Comparison of ENCODE assay signal across 8 cellular contexts in genomic region chr14:77053046-77053841, GRCh38. TPM values are rescaled to one million over a fixed set of nuclear protein-coding genes. Genes with fewer than 3 reads are reported as not detected.
A peak's percentile ranks its signal among the peaks of the same experiment; 100 is the strongest.
DNase-seq lines count a peak whose midpoint lies in the region; ATAC-seq and TF ChIP-seq lines count a peak whose summit lies in the region.

No MANE protein-coding gene starts in this region.

- H3K27ac ChIP-seq in C4-2B (no peak overlapping the region; the same call in 1 of the 2 replicates), OCI-LY1 (ENCODE audit: low read depth, low read length, poor library complexity, severe bottlenecking) (no peak overlapping the region), thyroid gland (peak overlapping the region in 2 of 3 donors; percentile 3 to 70)

- H4K20me1 ChIP-seq in OCI-LY1 (ENCODE audit: insufficient read depth, low read length), result no peaks in the 10 kb centered on the region

- H3K79me2 ChIP-seq in OCI-LY1 (ENCODE audit: insufficient read depth, low read length), result no peaks in the 10 kb centered on the region

- DNase-seq in HAP-1 (ENCODE audit: low spot score in 2 of 2) (peak; percentile 75 to 92), fibroblast of peridontal ligament (ENCODE audit: extremely low read depth) (peak; percentile 57), omental fat pad (ENCODE audit: low spot score) (peak; percentile 73), thyroid gland (peak; percentile 81 to 83), NCI-H774 (lab: John Stamatoyannopoulos, UW) (no peak)
- peak; percentile 82 to 88 for DNase-seq in activated T-cell treated with anti-CD3 and anti-CD28 coated beads, Interleukin-2, amount 50 U/mL, for 72 hours

- H3K9ac ChIP-seq in OCI-LY1 (ENCODE audit: low read length), result no peak overlapping the region

- no peak overlapping the region for H2AFZ ChIP-seq in OCI-LY1 (ENCODE audit: low read length)

- peak; percentile 93 to 95 for ATAC-seq in activated T-cell treated with anti-CD3 and anti-CD28 coated beads, Interleukin-2, amount 50 U/mL, for 72 hours (replicated peaks in 1 of 2)
- peak; percentile 82 for ATAC-seq in omental fat pad (ENCODE audit: low FRiP score)

- WGBS in thyroid gland, 2 donors, result 36 to 45% methylated on average over 19 to 20 of the region's 21 CpGs

- H3K27me3 Mint-ChIP-seq in activated T-cell treated with anti-CD3 and anti-CD28 coated beads, Interleukin-2, amount 50 U/mL, for 72 hours (ENCODE audit: low read depth), result no peaks in the 10 kb centered on the region

- no peaks in the 10 kb centered on the region for H3K9me2 ChIP-seq in OCI-LY1 (ENCODE audit: low read depth, low read length)

- H3K4me3 Mint-ChIP-seq in activated T-cell treated with anti-CD3 and anti-CD28 coated beads, Interleukin-2, amount 50 U/mL, for 72 hours, result peak overlapping the region in 1 of 2 donors; percentile 32

- peaks cover 0 to 2% of the 10 kb centered on the region in 2 donors for H3K9me3 Mint-ChIP-seq in activated T-cell treated with anti-CD3 and anti-CD28 coated beads, Interleukin-2, amount 50 U/mL, for 72 hours

- peaks cover 0 to 1% of the 10 kb centered on the region in 2 donors for H3K36me3 Mint-ChIP-seq in activated T-cell treated with anti-CD3 and anti-CD28 coated beads, Interleukin-2, amount 50 U/mL, for 72 hours (ENCODE audit: insufficient read depth in 2 of 2)

- H3K4me1 ChIP-seq in HAP-1 (no peaks in the 10 kb centered on the region), OCI-LY1 (ENCODE audit: insufficient read depth, low read length, severe bottlenecking) (no peaks in the 10 kb centered on the region), thyroid gland (peaks cover 4 to 18% of the 10 kb centered on the region in 2 donors)

- H3K36me3 ChIP-seq in HAP-1 (replicated peaks), result no peaks in the 10 kb centered on the region
- H3K36me3 ChIP-seq in OCI-LY1 (ENCODE audit: insufficient read depth, low read length), result no peaks in the 10 kb centered on the region
- H3K36me3 ChIP-seq in thyroid gland, result no peaks in the 10 kb centered on the region

- in situ Hi-C loops in HAP-1 (cut with MboI; ENCODE audit: low sequenced_read_pairs), result no loop called here

- H3K4me2 ChIP-seq in OCI-LY1 (ENCODE audit: low read length), result no peak overlapping the region

- H3K4me3 ChIP-seq in HAP-1 (no peak overlapping the region), OCI-LY1 (ENCODE audit: low read depth, low read length, poor library complexity, severe bottlenecking) (no peak overlapping the region), thyroid gland (replicated peaks in 1 of 3) (no peak overlapping the region)

- peak overlapping the region; percentile 65 for H3K27ac Mint-ChIP-seq in activated T-cell treated with anti-CD3 and anti-CD28 coated beads, Interleukin-2, amount 50 U/mL, for 72 hours

- H3K9me3 ChIP-seq in HAP-1 (no peaks in the 10 kb centered on the region), OCI-LY1 (ENCODE audit: low read length) (no peaks in the 10 kb centered on the region), thyroid gland (no peaks in the 10 kb centered on the region)

- intact Hi-C loops in thyroid gland (cut with DNase I), result loop anchor here (5.0 kb wide), 1 partner anchor 141 kb away; no protein-coding TSS in a partner anchor

- TF ChIP-seq POLR2A in thyroid gland (IDR thresholded peaks at IDR 0.05), result no peak

- no peaks in the 10 kb centered on the region for H3F3A ChIP-seq in OCI-LY1 (ENCODE audit: insufficient read depth, low read length)

- TF ChIP-seq CTCF in C4-2B (conservative IDR thresholded peaks at IDR 0.05), result peak; percentile 61
- peak; percentile 98 for TF ChIP-seq CTCF in OCI-LY1 (IDR thresholded peaks at IDR 0.05; ENCODE audit: low read length)
- TF ChIP-seq CTCF in omental fat pad (IDR thresholded peaks at IDR 0.05), result peak in 2 of 3 donors; percentile 79 to 89
- peak; percentile 82 to 98 (median 90) for TF ChIP-seq CTCF in thyroid gland (IDR thresholded peaks at IDR 0.05)

- H3K4me1 Mint-ChIP-seq in activated T-cell treated with anti-CD3 and anti-CD28 coated beads, Interleukin-2, amount 50 U/mL, for 72 hours (ENCODE audit: low read depth), result peaks cover 17% of the 10 kb centered on the region

- no peaks in the 10 kb centered on the region for H3K27me3 ChIP-seq in HAP-1 (ENCODE audit: low read depth)
- H3K27me3 ChIP-seq in OCI-LY1 (ENCODE audit: insufficient read depth, low read length), result peaks cover 3% of the 10 kb centered on the region; the same call in 1 of the 2 replicates
- H3K27me3 ChIP-seq in thyroid gland, result no peaks in the 10 kb centered on the region

RNA-seq across cellular contexts. Expression of gene IRF2BPL, which starts 24.7 kb away (rescaled TPM):
- total RNA-seq in activated T-cell treated with anti-CD3 and anti-CD28 coated beads, Interleukin-2, amount 50 U/mL, for 72 hours, result 10 to 100 TPM; 55.6 to 58.0 TPM
- total RNA-seq in omental fat pad (10 to 100 TPM; 31.1 to 70.0 (median 34.4) TPM), thyroid gland (100 to 1,000 TPM in 1 of 4 donors, 10 to 100 TPM in 3; 43.9 to 103 (median 78.4) TPM)

RNA-seq across cellular contexts. Expression of gene CIPC, which starts 44.8 kb away (rescaled TPM):
- 1 to 10 TPM; 5.1 to 6.4 TPM for total RNA-seq in activated T-cell treated with anti-CD3 and anti-CD28 coated beads, Interleukin-2, amount 50 U/mL, for 72 hours
- total RNA-seq in omental fat pad, result 10 to 100 TPM; 34.2 to 47.3 (median 40.3) TPM
- total RNA-seq in thyroid gland, result 10 to 100 TPM; 37.6 to 59.5 (median 44.6) TPM

Comparison
In these comparisons a context has a peak if more than half of its experiments do, and no peak if none do; other contexts are left out.
1. H3K27ac ChIP-seq: peak in thyroid gland (2 of 3); none in C4-2B (single experiment) and OCI-LY1 (single experiment).
2. RNA of gene CIPC, which starts 44.8 kb away (total RNA-seq): 37.6 to 59.5 TPM in thyroid gland and 34.2 to 47.3 TPM in omental fat pad; 5.1 to 6.4 TPM in activated T-cell treated with anti-CD3 and anti-CD28 coated beads, Interleukin-2, amount 50 U/mL, for 72 hours; every median in the first group is over 4 times any median in the second.
3. Peak in every context shown above with its lines, with median percentiles within 50 percentile points of each other: CTCF ChIP-seq.